In the genomic region with DNA sequence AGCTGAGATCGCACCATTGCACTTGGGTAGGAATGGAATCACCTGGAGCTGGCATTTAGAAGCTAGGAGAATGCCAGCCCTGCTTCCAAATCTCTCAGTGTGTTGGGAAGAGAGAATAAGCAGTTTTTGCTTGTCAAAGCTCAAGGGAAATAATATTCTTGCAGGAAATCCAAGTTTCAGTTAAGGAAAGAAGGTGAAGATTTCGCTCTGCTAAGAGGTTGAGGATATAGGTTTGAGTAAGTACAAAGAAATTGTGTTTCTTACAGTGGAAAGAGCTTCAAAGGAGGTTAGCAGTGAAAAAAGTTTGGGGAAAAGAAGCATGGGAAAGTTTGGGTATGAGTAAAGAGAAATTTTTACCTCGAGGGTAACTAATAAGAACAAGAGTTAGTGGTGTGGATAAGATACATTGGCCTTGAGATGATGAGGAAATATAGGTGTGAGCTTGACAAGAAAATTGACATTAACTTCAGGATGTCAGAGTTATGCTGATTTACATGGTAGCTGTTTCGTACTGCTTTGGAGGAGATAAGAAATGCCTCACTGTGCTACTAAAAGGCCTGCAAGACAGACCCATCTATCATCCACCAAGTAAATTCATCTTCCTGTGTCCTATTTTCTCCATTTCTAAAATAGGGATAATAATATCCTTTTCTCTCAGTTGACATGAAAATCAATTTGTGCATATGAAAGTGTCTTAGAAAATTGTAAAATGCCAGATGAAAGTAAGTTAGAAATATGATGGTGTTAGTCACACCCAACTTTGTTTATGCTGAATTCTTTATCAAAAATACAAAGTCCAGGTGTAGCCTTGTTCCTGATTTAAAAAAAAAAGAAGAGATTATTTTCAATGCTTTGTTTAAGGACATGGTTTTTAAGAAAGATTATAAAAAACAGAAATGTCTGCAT, we compare ENCODE assay signal across 1 cellular context.
TF ChIP-seq lines count a peak whose summit lies in the region.

No MANE protein-coding gene starts in this region.

TF ChIP-seq in GM23338, 12 proteins besides CTCF, POLR2A, EP300 and RAD21:
- TF ChIP-seq, protein P1, sequence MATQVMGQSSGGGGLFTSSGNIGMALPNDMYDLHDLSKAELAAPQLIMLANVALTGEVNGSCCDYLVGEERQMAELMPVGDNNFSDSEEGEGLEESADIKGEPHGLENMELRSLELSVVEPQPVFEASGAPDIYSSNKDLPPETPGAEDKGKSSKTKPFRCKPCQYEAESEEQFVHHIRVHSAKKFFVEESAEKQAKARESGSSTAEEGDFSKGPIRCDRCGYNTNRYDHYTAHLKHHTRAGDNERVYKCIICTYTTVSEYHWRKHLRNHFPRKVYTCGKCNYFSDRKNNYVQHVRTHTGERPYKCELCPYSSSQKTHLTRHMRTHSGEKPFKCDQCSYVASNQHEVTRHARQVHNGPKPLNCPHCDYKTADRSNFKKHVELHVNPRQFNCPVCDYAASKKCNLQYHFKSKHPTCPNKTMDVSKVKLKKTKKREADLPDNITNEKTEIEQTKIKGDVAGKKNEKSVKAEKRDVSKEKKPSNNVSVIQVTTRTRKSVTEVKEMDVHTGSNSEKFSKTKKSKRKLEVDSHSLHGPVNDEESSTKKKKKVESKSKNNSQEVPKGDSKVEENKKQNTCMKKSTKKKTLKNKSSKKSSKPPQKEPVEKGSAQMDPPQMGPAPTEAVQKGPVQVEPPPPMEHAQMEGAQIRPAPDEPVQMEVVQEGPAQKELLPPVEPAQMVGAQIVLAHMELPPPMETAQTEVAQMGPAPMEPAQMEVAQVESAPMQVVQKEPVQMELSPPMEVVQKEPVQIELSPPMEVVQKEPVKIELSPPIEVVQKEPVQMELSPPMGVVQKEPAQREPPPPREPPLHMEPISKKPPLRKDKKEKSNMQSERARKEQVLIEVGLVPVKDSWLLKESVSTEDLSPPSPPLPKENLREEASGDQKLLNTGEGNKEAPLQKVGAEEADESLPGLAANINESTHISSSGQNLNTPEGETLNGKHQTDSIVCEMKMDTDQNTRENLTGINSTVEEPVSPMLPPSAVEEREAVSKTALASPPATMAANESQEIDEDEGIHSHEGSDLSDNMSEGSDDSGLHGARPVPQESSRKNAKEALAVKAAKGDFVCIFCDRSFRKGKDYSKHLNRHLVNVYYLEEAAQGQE (IDR thresholded peaks at IDR 0.05; ENCODE audit: unreplicated experiment): no peak
- TF ChIP-seq EZH2phosphoT487 (IDR thresholded peaks at IDR 0.05; ENCODE audit: unreplicated experiment) (no peak), JUNB (IDR thresholded peaks at IDR 0.05; ENCODE audit: unreplicated experiment) (no peak), ZNF114 (CRISPR knock-in tag; IDR thresholded peaks at IDR 0.05) (no peak), NANOG (IDR thresholded peaks at IDR 0.05; ENCODE audit: borderline replicate concordance) (no peak), EZH2 (IDR thresholded peaks at IDR 0.05; ENCODE audit: low read depth, unreplicated experiment) (no peak), STAT1 (IDR thresholded peaks at IDR 0.05; ENCODE audit: unreplicated experiment) (no peak), ZNF331 (CRISPR knock-in tag; IDR thresholded peaks at IDR 0.05; ENCODE audit: low read depth) (no peak), POLR2AphosphoS5 (IDR thresholded peaks at IDR 0.05; ENCODE audit: low read depth) (no peak)
